In genomic region chr5:60961685-60962084, GRCh38 we compare ENCODE assay signal across 14 cellular contexts. TPM values are rescaled to one million over a fixed set of nuclear protein-coding genes. Genes with fewer than 3 reads are reported as not detected.
DNase-seq lines count a peak whose midpoint lies in the region; ATAC-seq and TF ChIP-seq lines count a peak whose summit lies in the region.
"Had no signal": no experiment of that assay in that cellular context is flagged by ENCODE, and none has a peak within 500 bp of the region (broad histone marks: within the 10 kb centered on the region; RNA-seq: fewer than 3 reads in every experiment).

No MANE protein-coding gene starts in this region.

- no peak overlapping the region for H3K27ac ChIP-seq in HEK293 (ENCODE audit: extremely low read depth, low read depth, low read length)
- H3K27ac ChIP-seq: adrenal gland, HL-60 had no signal

- no peaks in the 10 kb centered on the region for H3K4me1 ChIP-seq in HEK293 (ENCODE audit: control insufficient read depth, insufficient read depth, low read length)
- H3K4me1 ChIP-seq: adrenal gland had no signal

- no peak overlapping the region for H3K4me3 ChIP-seq in HEK293 (ENCODE audit: low read depth, low read length)
- H3K4me3 ChIP-seq: adrenal gland had no signal

- TF ChIP-seq CTCF in HEK293 (tag by site-specific recombination; IDR thresholded peaks at IDR 0.05): no peak

- POLR2A ChIA-PET in HEK293 (lab: Yijun Ruan, JAX): no interaction called here

- peak; percentile 10 for DNase-seq in A172 (ENCODE audit: low spot score)
- DNase-seq in SIG-M5 treated with dmso at 0.1 percent for 504 hours (lab: John Stamatoyannopoulos, UW; ENCODE audit: unreplicated experiment): peak; percentile 71
- peak; percentile 67 for DNase-seq in fibroblast of peridontal ligament (ENCODE audit: extremely low read depth)
- no peak for DNase-seq in NCI-H187 treated with DMSO at 0.1 percent for 48 hours (lab: John Stamatoyannopoulos, UW)
- no peak for DNase-seq in HUDEP-2 (lab: John Stamatoyannopoulos, UW; ENCODE audit: unreplicated experiment in 76 of 76)
- DNase-seq in AG08396 (ENCODE audit: low spot score): no peak
- DNase-seq: activated T-cell treated with anti-CD3 and anti-CD28 coated beads for 4 hours; HFFc6; nucleus accumbens; stimulated activated CD4-positive, alpha-beta T cell treated with anti-CD3 and anti-CD28 coated beads, Interleukin-12 subunit alpha, Interleukin-12 subunit beta, amount 100 ng/mL, for 4 hours had no signal

- CTCF ChIA-PET in HEK293 (lab: Yijun Ruan, JAX): interaction anchor here (0.6 to 0.7 kb wide), 9 partner anchors 14 to 1150 kb away, joined by 3 to 6 read pairs (median 3); no protein-coding TSS in a partner anchor

- H3K9me3 ChIP-seq in HEK293 (ENCODE audit: control insufficient read depth, insufficient read depth, low read depth, low read length): no peaks in the 10 kb centered on the region

- no peaks in the 10 kb centered on the region for H3K36me3 ChIP-seq in HEK293 (ENCODE audit: control insufficient read depth in 2 of 2, insufficient read depth in 1 of 2, low read length in 2 of 2)
- H3K36me3 ChIP-seq: adrenal gland had no signal

- ATAC-seq in GM19397 (IDR thresholded peaks at IDR 0.05; ENCODE audit: unreplicated experiment): no peak

TF ChIP-seq in HEK293, 187 proteins besides CTCF, POLR2A, EP300 and RAD21:
- TF ChIP-seq YY2 (tag by site-specific recombination; IDR thresholded peaks at IDR 0.05) (no peak), ZNF664 (tag by site-specific recombination; IDR thresholded peaks at IDR 0.05) (no peak), ZNF449 (tag by site-specific recombination; IDR thresholded peaks at IDR 0.05) (no peak), ZNF350 (tag by site-specific recombination; IDR thresholded peaks at IDR 0.05) (no peak), ZNF362 (tag by site-specific recombination; IDR thresholded peaks at IDR 0.05) (0 out of 2 replicates have a peak, but pooled peaks have one; percentile 18)

RNA-seq across cellular contexts. Expression of gene NDUFAF2, which starts 16.7 kb away (rescaled TPM):
- total RNA-seq in A172 (2014; rRNA removed; shearing (Covaris generic)): 59.5 and 74.3 TPM in 2 replicates

RNA-seq across cellular contexts. Expression of gene ERCC8, which starts 16.8 kb away (rescaled TPM):
- 13.1 and 29.2 TPM in 2 replicates for total RNA-seq in A172 (2014; rRNA removed; shearing (Covaris generic))

Comparison
In these comparisons a context has a peak if more than half of its experiments do, and no peak if none do; other contexts are left out.
1. DNase-seq: peak in A172 (single experiment), SIG-M5 treated with dmso at 0.1 percent for 504 hours (single experiment) and fibroblast of peridontal ligament (single experiment); none in NCI-H187 treated with DMSO at 0.1 percent for 48 hours (single experiment), HUDEP-2 (0 of 76) and AG08396 (single experiment).